18 cellular contexts compared by ENCODE assay signal in the genomic region with DNA sequence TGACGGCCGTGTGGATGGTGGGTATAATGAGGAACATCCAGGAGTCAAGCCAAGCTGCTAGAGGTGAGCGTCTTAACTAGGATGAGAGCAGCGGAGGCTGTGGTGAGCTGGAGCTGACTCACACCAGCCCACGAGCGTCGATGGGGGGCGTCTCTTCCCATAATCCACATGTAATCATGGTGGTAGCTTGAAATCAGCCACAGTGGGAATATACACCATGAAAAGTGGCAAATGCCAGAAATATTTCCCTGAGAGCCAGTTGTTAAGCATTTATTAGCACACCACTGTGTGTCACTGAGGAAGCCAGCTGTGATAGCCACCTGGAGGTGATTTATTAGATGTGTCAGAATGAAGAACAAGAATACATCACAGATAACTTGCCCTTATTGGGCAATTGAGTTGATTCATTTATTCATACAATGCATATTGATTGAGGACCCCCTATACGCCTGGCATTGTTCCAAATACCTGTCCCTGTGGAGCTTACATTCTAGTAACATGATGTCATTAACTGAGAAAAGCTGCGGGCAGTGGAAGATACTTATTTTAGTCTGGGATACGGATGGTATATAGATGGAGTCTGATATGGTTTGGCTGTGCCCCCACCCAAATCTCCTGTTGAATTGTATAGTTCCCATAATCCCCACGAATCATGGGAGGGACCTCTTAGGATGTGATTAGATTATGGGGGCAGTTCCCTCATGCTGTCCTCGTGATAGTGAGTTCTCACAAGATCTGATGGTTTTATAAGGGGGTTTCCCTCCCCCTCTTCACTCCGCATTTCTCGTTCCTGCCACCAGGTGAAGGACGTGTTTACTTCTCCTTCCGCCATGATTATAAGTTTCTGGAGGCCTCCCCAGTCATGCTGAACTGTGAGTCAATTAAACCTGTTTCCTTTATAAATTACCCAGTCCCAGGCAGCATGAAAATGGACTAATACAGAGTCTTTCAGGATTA.
DNase-seq lines count a peak whose midpoint lies in the region; TF ChIP-seq lines count a peak whose summit lies in the region.
"Had no signal": no experiment of that assay in that cellular context is flagged by ENCODE, and none has a peak within 500 bp of the region (broad histone marks: within the 10 kb centered on the region; RNA-seq: fewer than 3 reads in every experiment).

No MANE protein-coding gene starts in this region.

- H3K9ac ChIP-seq in endodermal cell (ENCODE audit: extremely low read depth, low read length, poor library complexity, severe bottlenecking) = no peak overlapping the region

- H4K20me1 ChIP-seq in osteoblast (ENCODE audit: insufficient read depth, low read length) = no peaks in the 10 kb centered on the region

- H3K4me3 Mint-ChIP-seq in endodermal cell = no peak overlapping the region
- H3K4me3 Mint-ChIP-seq: activated CD4-positive, alpha-beta T cell treated with anti-CD3 and anti-CD28 coated beads, Interleukin-2, amount 10 ng/mL, durations not matched to agents 24 days and 14 days; activated T-cell treated with anti-CD3 and anti-CD28 coated beads, Interleukin-2, amount 50 U/mL, for 4 hours; CD14-positive monocyte; T-helper 1 cell treated with Interleukin-12 subunit alpha and Interleukin-12 subunit beta and Interleukin-4 antibody, amounts not matched to agents 30 μg/mL and 1 μg/mL, for 36 hours had no signal

- DNase-seq in EL (peak; percentile 66), NAMALWA (ENCODE audit: low spot score) (peak; percentile 2), endodermal cell (peak; percentile 60), osteoblast (ENCODE audit: insufficient read length, low spot score, missing footprints) (no peak), DMS114 treated with DMSO at 0.1 percent for 48 hours (lab: John Stamatoyannopoulos, UW; ENCODE audit: unreplicated experiment) (no peak), GOT3 (lab: John Stamatoyannopoulos, UW) (no peak), UCSD-AML1 (lab: John Stamatoyannopoulos, UW; ENCODE audit: unreplicated experiment) (no peak)
- DNase-seq in stimulated activated CD4-positive, alpha-beta T cell treated with anti-CD3 and anti-CD28 coated beads, Interleukin-2, amount 100 ng/mL, for 24 hours = no peak
- DNase-seq: activated CD4-positive, alpha-beta T cell treated with anti-CD3 and anti-CD28 coated beads, Interleukin-2, amount 10 ng/mL, durations not matched to agents 24 days and 14 days; activated T-cell treated with anti-CD3 and anti-CD28 coated beads, Interleukin-2, amount 50 U/mL, for 4 hours; adrenal gland; gastrocnemius medialis; islet precursor cell; MG63; NCI-H2171 treated with DMSO at 0.1 percent for 48 hours had no signal

- H3K4me2 ChIP-seq in osteoblast (ENCODE audit: insufficient read depth, low read length) = peak overlapping the region; percentile 37

- H3K27ac ChIP-seq in endodermal cell (ENCODE audit: low read depth, low read length) = no peak overlapping the region
- peak overlapping the region; percentile 10 for H3K27ac ChIP-seq in osteoblast (ENCODE audit: low read depth, low read length)
- H3K27ac ChIP-seq: adrenal gland, dorsolateral prefrontal cortex, gastrocnemius medialis had no signal

- no peaks in the 10 kb centered on the region for H3K79me2 ChIP-seq in osteoblast (ENCODE audit: insufficient read depth, low read length)

- WGBS in endodermal cell (ENCODE audit: insufficient coverage in 1 of 2, insufficient read length in 1 of 2), 2 experiments = 87 to 90% methylated on average over 11 to 17 of the region's 17 CpGs

- no peaks in the 10 kb centered on the region for H3K9me3 Mint-ChIP-seq in endodermal cell
- H3K9me3 Mint-ChIP-seq: activated CD4-positive, alpha-beta T cell treated with anti-CD3 and anti-CD28 coated beads, Interleukin-2, amount 10 ng/mL, durations not matched to agents 24 days and 14 days; activated T-cell treated with anti-CD3 and anti-CD28 coated beads, Interleukin-2, amount 50 U/mL, for 4 hours; T-helper 1 cell treated with Interleukin-12 subunit alpha and Interleukin-12 subunit beta and Interleukin-4 antibody, amounts not matched to agents 30 μg/mL and 1 μg/mL, for 36 hours had no signal

- no peaks in the 10 kb centered on the region for H3K9me3 ChIP-seq in endodermal cell (ENCODE audit: control insufficient read depth, low read length)
- no peaks in the 10 kb centered on the region for H3K9me3 ChIP-seq in osteoblast (ENCODE audit: low read depth, low read length)
- H3K9me3 ChIP-seq: adrenal gland, gastrocnemius medialis, MG63 had no signal

- H3K4me1 ChIP-seq in endodermal cell (ENCODE audit: control insufficient read depth, insufficient read depth, low read length) (no peaks in the 10 kb centered on the region), osteoblast (ENCODE audit: insufficient read depth, low read length) (peaks cover 11% of the 10 kb centered on the region)
- H3K4me1 ChIP-seq: adrenal gland, gastrocnemius medialis had no signal

- peaks cover 5% of the 10 kb centered on the region for H3K27me3 Mint-ChIP-seq in endodermal cell (ENCODE audit: insufficient read depth)
- H3K27me3 Mint-ChIP-seq: activated CD4-positive, alpha-beta T cell treated with anti-CD3 and anti-CD28 coated beads, Interleukin-2, amount 10 ng/mL, durations not matched to agents 24 days and 14 days had no signal

- H3K4me1 Mint-ChIP-seq in endodermal cell = peaks cover 5% of the 10 kb centered on the region
- H3K4me1 Mint-ChIP-seq: activated CD4-positive, alpha-beta T cell treated with anti-CD3 and anti-CD28 coated beads, Interleukin-2, amount 10 ng/mL, durations not matched to agents 24 days and 14 days; CD14-positive monocyte had no signal

- TF ChIP-seq CTCF in endodermal cell (conservative IDR thresholded peaks at IDR 0.05) = peak; percentile 46
- TF ChIP-seq CTCF in osteoblast (IDR thresholded peaks at IDR 0.05; ENCODE audit: extremely low read depth, low read depth, low read length) = peak; percentile 10

- H3K36me3 ChIP-seq in endodermal cell (ENCODE audit: control insufficient read depth, insufficient read depth, low read length) (no peaks in the 10 kb centered on the region), osteoblast (ENCODE audit: insufficient read depth, low read length) (no peaks in the 10 kb centered on the region)
- H3K36me3 ChIP-seq: adrenal gland, gastrocnemius medialis, MG63 had no signal

- H3K27me3 ChIP-seq in endodermal cell (ENCODE audit: control insufficient read depth, insufficient read depth, low read length, poor library complexity, severe bottlenecking) = no peaks in the 10 kb centered on the region
- no peaks in the 10 kb centered on the region for H3K27me3 ChIP-seq in osteoblast (ENCODE audit: insufficient read depth, low read length)
- H3K27me3 ChIP-seq: adrenal gland, dorsolateral prefrontal cortex, gastrocnemius medialis, MG63 had no signal

- H3K36me3 Mint-ChIP-seq in endodermal cell (ENCODE audit: low read depth) = no peaks in the 10 kb centered on the region
- H3K36me3 Mint-ChIP-seq: CD14-positive monocyte had no signal

- no peak overlapping the region for H3K27ac Mint-ChIP-seq in endodermal cell
- H3K27ac Mint-ChIP-seq: activated CD4-positive, alpha-beta T cell treated with anti-CD3 and anti-CD28 coated beads, Interleukin-2, amount 10 ng/mL, durations not matched to agents 24 days and 14 days; CD14-positive monocyte; T-helper 1 cell treated with Interleukin-12 subunit alpha and Interleukin-12 subunit beta and Interleukin-4 antibody, amounts not matched to agents 30 μg/mL and 1 μg/mL, for 36 hours had no signal

- no peak overlapping the region for H3K4me3 ChIP-seq in endodermal cell (ENCODE audit: low read length)
- H3K4me3 ChIP-seq in osteoblast (ENCODE audit: insufficient read depth, low read length) = no peak overlapping the region
- H3K4me3 ChIP-seq: adrenal gland, dorsolateral prefrontal cortex, gastrocnemius medialis, MG63 had no signal

- no peak overlapping the region for H2AFZ ChIP-seq in osteoblast (ENCODE audit: low read length)

Comparison
In these comparisons a context has a peak if more than half of its experiments do, and no peak if none do; other contexts are left out.
1. DNase-seq: peak in EL (single experiment), NAMALWA (single experiment) and endodermal cell (single experiment); none in osteoblast (single experiment), DMS114 treated with DMSO at 0.1 percent for 48 hours (single experiment), GOT3 (single experiment), stimulated activated CD4-positive, alpha-beta T cell treated with anti-CD3 and anti-CD28 coated beads, Interleukin-2, amount 100 ng/mL, for 24 hours (0 of 2) and UCSD-AML1 (single experiment).